ENCODE assay signal across 18 cellular contexts in genomic region chr16:15509051-15509592, GRCh38.
DNase-seq lines count a peak whose midpoint lies in the region; ATAC-seq, FAIRE-seq and TF ChIP-seq lines count a peak whose summit lies in the region.
"Had no signal": no experiment of that assay in that cellular context is flagged by ENCODE, and none has a peak within 500 bp of the region (broad histone marks: within the 10 kb centered on the region; RNA-seq: fewer than 3 reads in every experiment).

No MANE protein-coding gene starts in this region.

- TF ChIP-seq RAD21 in K562 (CRISPR knock-in tag; conservative IDR thresholded peaks at IDR 0.05 in 1 of 2, IDR thresholded peaks at IDR 0.05 in 1 of 2) = no peak

- no peaks in the 10 kb centered on the region for H4K20me1 ChIP-seq in K562 (replicated peaks; ENCODE audit: control insufficient read depth, insufficient read depth, low read length)

- no peak for TF ChIP-seq CTCF in K562 (IDR thresholded peaks at IDR 0.05 in 2 of 3, conservative IDR thresholded peaks at IDR 0.05 in 1 of 3; ENCODE audit: insufficient read depth in 2 of 3, low read depth in 1 of 3, low read length in 3 of 3)

- no peaks in the 10 kb centered on the region for H3K27me3 ChIP-seq in K562 (ENCODE audit: control insufficient read depth in 2 of 2, insufficient read depth in 2 of 2, low read length in 2 of 2)
- H3K27me3 ChIP-seq: heart left ventricle, neural progenitor cell had no signal

- no TSS peak for BruUV-seq in K562 (replicated peaks; lab: Mats Ljungman, UMichigan)

- H3K4me1 Mint-ChIP-seq in activated CD4-positive, alpha-beta T cell treated with anti-CD3 and anti-CD28 coated beads, Interleukin-2, amount 10 ng/mL, durations not matched to agents 24 days and 14 days = peaks cover 24% of the 10 kb centered on the region

- peaks cover 6 to 15% of the 10 kb centered on the region in 2 experiments; a peak in 3 of 5 replicates for H3K4me1 ChIP-seq in K562 (replicated peaks in 1 of 2; ENCODE audit: control insufficient read depth in 2 of 2, insufficient read depth in 2 of 2, low read length in 2 of 2)

- CTCF ChIA-PET in K562 (lab: Yijun Ruan, JAX; ENCODE audit: low intra/inter-chr PET ratio) = no interaction called here

- H3K4me3 ChIP-seq in K562 = no peak overlapping the region
- H3K4me3 ChIP-seq: A549, heart left ventricle, neural progenitor cell, spleen had no signal

- H3K9me1 ChIP-seq in K562 (ENCODE audit: control insufficient read depth, insufficient read depth, low read length) = no peaks in the 10 kb centered on the region

- H3K27me3 Mint-ChIP-seq in activated CD4-positive, alpha-beta T cell treated with anti-CD3 and anti-CD28 coated beads, Interleukin-2, amount 10 ng/mL, durations not matched to agents 24 days and 14 days = no peaks in the 10 kb centered on the region

- POLR2A ChIA-PET in K562 (lab: Yijun Ruan, JAX) = interaction anchor here (0.8 to 3.4 kb wide), 2 partner anchors 10 to 11 kb away, joined by 3 to 20 read pairs; no protein-coding TSS in a partner anchor

- no peaks in the 10 kb centered on the region for H3K9me3 Mint-ChIP-seq in activated CD4-positive, alpha-beta T cell treated with anti-CD3 and anti-CD28 coated beads, Interleukin-2, amount 10 ng/mL, durations not matched to agents 24 days and 14 days
- H3K9me3 Mint-ChIP-seq: neural progenitor cell, type B pancreatic cell had no signal

- intact Hi-C loops in activated CD4-positive, alpha-beta T cell treated with anti-CD3 and anti-CD28 coated beads, Interleukin-2, amount 10 ng/mL, durations not matched to agents 24 days and 14 days (cut with micrococcal nuclease) = loop anchor here (1.0 kb wide), 1 partner anchor 82 kb away; no protein-coding TSS in a partner anchor
- intact Hi-C loops in K562 (cut with micrococcal nuclease) = no loop called here

- peak; percentile 67 for DNase-seq in activated CD4-positive, alpha-beta T cell treated with anti-CD3 and anti-CD28 coated beads, Interleukin-2, amount 10 ng/mL, durations not matched to agents 24 days and 14 days
- DNase-seq in activated CD4-positive, alpha-beta T cell treated with anti-CD3 and anti-CD28 coated beads for 1 hour = no peak
- DNase-seq in RPMI7951 (ENCODE audit: low read depth) (peak; percentile 67), K562 (ENCODE audit: extremely low read depth in 1 of 4, low spot score in 3 of 4) (peak; percentile 29 to 61 (median 38)), putamen (ENCODE audit: low spot score) (peak; percentile 39), cerebellar cortex (ENCODE audit: low spot score) (no peak), ACHN (no peak)
- DNase-seq: amniotic stem cell, heart left ventricle, left ventricle myocardium superior, NCI-H146, spleen had no signal

- no peaks in the 10 kb centered on the region for H3K36me3 ChIP-seq in K562 (ENCODE audit: control insufficient read depth, insufficient read depth, low read length)
- H3K36me3 ChIP-seq: heart left ventricle, neural progenitor cell, spleen had no signal

- H3K36me3 Mint-ChIP-seq in activated CD4-positive, alpha-beta T cell treated with anti-CD3 and anti-CD28 coated beads, Interleukin-2, amount 10 ng/mL, durations not matched to agents 24 days and 14 days (ENCODE audit: low read depth) = peaks cover 3% of the 10 kb centered on the region
- H3K36me3 Mint-ChIP-seq: neural progenitor cell had no signal

- peak; percentile 48 for FAIRE-seq in K562 (lab: Jason Lieb, UNC)
- FAIRE-seq: A549, endometrium, GM12891 had no signal

- peak overlapping the region; percentile 13; the same call in 1 of the 2 replicates for H3K4me2 ChIP-seq in K562 (ENCODE audit: insufficient read depth, low read length)
- H3K4me2 ChIP-seq: A549 had no signal

- no peaks in the 10 kb centered on the region for H3K79me2 ChIP-seq in K562 (ENCODE audit: control insufficient read depth, insufficient read depth, low read length)

- no peak overlapping the region for H3K27ac ChIP-seq in K562 (ENCODE audit: extremely low read depth, low read depth, low read length)
- H3K27ac ChIP-seq: heart left ventricle, neural progenitor cell, spleen had no signal

- 51% methylated on average over 14 of the region's 14 CpGs for WGBS in K562 (ENCODE audit: insufficient coverage, low coverage, missing lambda C conversion rate)

- ATAC-seq in K562 (peak; percentile 50), GM18870 (IDR thresholded peaks at IDR 0.05; ENCODE audit: unreplicated experiment) (no peak)
- ATAC-seq: heart left ventricle, left ventricle myocardium superior had no signal

- H3K4me3 Mint-ChIP-seq in activated CD4-positive, alpha-beta T cell treated with anti-CD3 and anti-CD28 coated beads, Interleukin-2, amount 10 ng/mL, durations not matched to agents 24 days and 14 days = no peak overlapping the region
- H3K4me3 Mint-ChIP-seq: neural progenitor cell, type B pancreatic cell had no signal

- TF ChIP-seq EP300 in K562 (IDR thresholded peaks at IDR 0.05; ENCODE audit: low read length) = no peak

- H3K27ac Mint-ChIP-seq in activated CD4-positive, alpha-beta T cell treated with anti-CD3 and anti-CD28 coated beads, Interleukin-2, amount 10 ng/mL, durations not matched to agents 24 days and 14 days = peak overlapping the region; percentile 20
- H3K27ac Mint-ChIP-seq: type B pancreatic cell had no signal

- H2AFZ ChIP-seq in K562 (ENCODE audit: low read depth, low read length) = peak overlapping the region; percentile 16; the same call in 1 of the 2 replicates
- H2AFZ ChIP-seq: neural progenitor cell had no signal

- no peak overlapping the region; a peak in 1 of 4 replicates for H3K9ac ChIP-seq in K562 (ENCODE audit: insufficient read depth in 1 of 2, low read depth in 2 of 2, low read length in 2 of 2)
- H3K9ac ChIP-seq: neural progenitor cell had no signal

- no peak for TF ChIP-seq POLR2A in K562 (conservative IDR thresholded peaks at IDR 0.05)

- in situ Hi-C loops in K562 (cut with MboI) = no loop called here
- in situ Hi-C loops in ACHN (cut with HindIII; ENCODE audit: low pct_ligation_motif_present, low pct_unique_long_range_greater_than_20kb, low sequenced_read_pairs) = no loop called here

- no peaks in the 10 kb centered on the region for H3K9me3 ChIP-seq in K562 (replicated peaks; ENCODE audit: control insufficient read depth, insufficient read depth, low read depth, low read length)
- H3K9me3 ChIP-seq: A549, heart left ventricle, spleen had no signal

TF ChIP-seq in K562, 482 proteins besides CTCF, POLR2A, EP300 and RAD21 (continues in another document):
- TF ChIP-seq ZNF395 (CRISPR knock-in tag; IDR thresholded peaks at IDR 0.05) (no peak), CAMTA2 (CRISPR knock-in tag; conservative IDR thresholded peaks at IDR 0.05) (no peak), HMBOX1 (IDR thresholded peaks at IDR 0.05) (peak; percentile 63), GATA2 (CRISPR knock-in tag; IDR thresholded peaks at IDR 0.05) (peak; percentile 25; the same call in 1 of the 2 replicates), ZBTB8A (IDR thresholded peaks at IDR 0.05; ENCODE audit: partially characterized antibody) (no peak), ZFP36 (IDR thresholded peaks at IDR 0.05; ENCODE audit: low read depth, low read length, partially characterized antibody) (peak; percentile 57), ZNF780A (CRISPR knock-in tag; IDR thresholded peaks at IDR 0.05) (no peak), TOE1 (IDR thresholded peaks at IDR 0.05; ENCODE audit: borderline replicate concordance) (peak; percentile 90), TOE1 (CRISPR knock-in tag; IDR thresholded peaks at IDR 0.05; ENCODE audit: borderline replicate concordance, low read depth) (no peak), CBX2 (IDR thresholded peaks at IDR 0.05; ENCODE audit: insufficient read depth, low read length, poor library complexity, severe bottlenecking) (no peak), ZNF311 (CRISPR knock-in tag; IDR thresholded peaks at IDR 0.05) (no peak), ZNF696 (CRISPR knock-in tag; conservative IDR thresholded peaks at IDR 0.05) (no peak), ZNF740 (CRISPR knock-in tag; IDR thresholded peaks at IDR 0.05) (no peak), ZNF740 (tag; IDR thresholded peaks at IDR 0.05) (peak in 1 of 2 experiments; percentile 65; a peak in 2 of 4 replicates), CSDE1 (IDR thresholded peaks at IDR 0.05) (no peak), CBFA2T2 (conservative IDR thresholded peaks at IDR 0.05) (peak; percentile 49; the same call in 1 of the 2 replicates)

Comparison
In these comparisons a context has a peak if more than half of its experiments do, and no peak if none do; other contexts are left out.
1. DNase-seq: peak in activated CD4-positive, alpha-beta T cell treated with anti-CD3 and anti-CD28 coated beads, Interleukin-2, amount 10 ng/mL, durations not matched to agents 24 days and 14 days (single experiment), RPMI7951 (single experiment), K562 (4 of 4) and putamen (single experiment); none in activated CD4-positive, alpha-beta T cell treated with anti-CD3 and anti-CD28 coated beads for 1 hour (single experiment), cerebellar cortex (single experiment) and ACHN (single experiment).